In genomic region chr20:14751191-14751590, GRCh38 we compare ENCODE assay signal across 40 cellular contexts.
"Had no signal": no experiment of that assay in that cellular context is flagged by ENCODE, and none has a peak within 500 bp of the region (broad histone marks: within the 10 kb centered on the region; RNA-seq: fewer than 3 reads in every experiment).

No MANE protein-coding gene starts in this region.

- DNase-seq: activated effector memory CD4-positive, alpha-beta T cell treated with anti-CD3 and anti-CD28 coated beads, Interleukin-2, amount 50 U/mL, for 16 hours; activated effector memory CD4-positive, alpha-beta T cell treated with Interleukin-2 at 50 U/mL for 16 hours; activated gamma-delta T cell; activated gamma-delta T cell treated with Interleukin-2 at 50 U/mL for 16 hours; activated naive CD4-positive, alpha-beta T cell; activated naive CD4-positive, alpha-beta T cell treated with anti-CD3 and anti-CD28 coated beads for 36 hours; activated naive CD4-positive, alpha-beta T cell treated with anti-CD3 and anti-CD28 coated beads, Interleukin-2, amount 10 ng/mL, durations not matched to agents 7 days and 5 days; activated naive CD4-positive, alpha-beta T cell treated with anti-CD3 and anti-CD28 coated beads, Interleukin-2, amount 50 U/mL, for 16 hours; activated naive CD4-positive, alpha-beta T cell treated with Interleukin-2 at 50 U/mL for 16 hours; activated naive CD8-positive, alpha-beta T cell treated with anti-CD3 and anti-CD28 coated beads for 36 hours; activated naive CD8-positive, alpha-beta T cell treated with anti-CD3 and anti-CD28 coated beads, Interleukin-2, amount 10 ng/mL, durations not matched to agents 7 days and 5 days; activated naive CD8-positive, alpha-beta T cell treated with anti-CD3 and anti-CD28 coated beads, Interleukin-2, amount 50 U/mL, for 24 hours; activated T-cell treated with anti-CD3 and anti-CD28 coated beads, Interleukin-2, amount 50 U/mL, for 1 hour; activated T-cell treated with anti-CD3 and anti-CD28 coated beads, Interleukin-2, amount 50 U/mL, for 24 hours; activated T-cell treated with anti-CD3 and anti-CD28 coated beads, Interleukin-2, amount 50 U/mL, for 4 hours; activated T-cell treated with anti-CD3 and anti-CD28 coated beads, Interleukin-2, amount 50 U/mL, for 48 hours; activated T-cell treated with anti-CD3 and anti-CD28 coated beads, Interleukin-2, amount 50 U/mL, for 72 hours; adrenal gland; amniotic stem cell; amygdala; anterior cingulate cortex; aorta; body of pancreas; brain microvascular endothelial cell; caudate nucleus; central memory CD4-positive, alpha-beta T cell; cerebellar nuclear complex had no signal

- H3K36me3 Mint-ChIP-seq: activated naive CD4-positive, alpha-beta T cell treated with anti-CD3 and anti-CD28 coated beads, Interleukin-2, amount 10 ng/mL, durations not matched to agents 7 days and 5 days; activated naive CD4-positive, alpha-beta T cell treated with anti-CD3 and anti-CD28 coated beads, Interleukin-2, amount 50 U/mL, for 24 hours; activated naive CD4-positive, alpha-beta T cell treated with anti-CD3 and anti-CD28 coated beads, Interleukin-2, amount 50 U/mL, for 72 hours; activated naive CD8-positive, alpha-beta T cell; activated naive CD8-positive, alpha-beta T cell treated with anti-CD3 and anti-CD28 coated beads for 36 hours; activated naive CD8-positive, alpha-beta T cell treated with anti-CD3 and anti-CD28 coated beads, Interleukin-2, amount 10 ng/mL, durations not matched to agents 7 days and 5 days; brain had no signal

- H3K36me3 ChIP-seq: adrenal gland, ascending aorta, brain microvascular endothelial cell, breast epithelium, cardiac muscle cell had no signal

- H3K27me3 Mint-ChIP-seq: activated naive CD4-positive, alpha-beta T cell treated with anti-CD3 and anti-CD28 coated beads, Interleukin-2, amount 10 ng/mL, durations not matched to agents 7 days and 5 days; activated naive CD4-positive, alpha-beta T cell treated with anti-CD3 and anti-CD28 coated beads, Interleukin-2, amount 50 U/mL, for 24 hours; activated naive CD8-positive, alpha-beta T cell; activated naive CD8-positive, alpha-beta T cell treated with anti-CD3 and anti-CD28 coated beads for 36 hours; activated naive CD8-positive, alpha-beta T cell treated with anti-CD3 and anti-CD28 coated beads, Interleukin-2, amount 50 U/mL, for 24 hours; activated T-cell treated with anti-CD3 and anti-CD28 coated beads, Interleukin-2, amount 50 U/mL, for 24 hours; activated T-helper 17 cell treated with anti-CD3 and anti-CD28 coated beads, Interleukin-2, amount 50 U/mL, for 72 hours; brain; central memory CD8-positive, alpha-beta T cell had no signal

- H3K27ac ChIP-seq: adrenal gland, ascending aorta, body of pancreas, brain microvascular endothelial cell, breast epithelium, cardiac muscle cell had no signal

- H3K9me3 ChIP-seq: adrenal gland, ascending aorta, body of pancreas, breast epithelium had no signal

- H3K4me1 ChIP-seq: adrenal gland, ascending aorta, body of pancreas, breast epithelium had no signal

- FAIRE-seq: astrocyte, bronchial epithelial cell had no signal

- H3K9me3 Mint-ChIP-seq: activated naive CD8-positive, alpha-beta T cell treated with anti-CD3 and anti-CD28 coated beads for 36 hours had no signal

- H3K4me1 Mint-ChIP-seq: activated naive CD4-positive, alpha-beta T cell treated with anti-CD3 and anti-CD28 coated beads, Interleukin-2, amount 10 ng/mL, durations not matched to agents 7 days and 5 days; activated naive CD4-positive, alpha-beta T cell treated with anti-CD3 and anti-CD28 coated beads, Interleukin-2, amount 50 U/mL, for 24 hours; activated naive CD8-positive, alpha-beta T cell treated with anti-CD3 and anti-CD28 coated beads for 36 hours; activated naive CD8-positive, alpha-beta T cell treated with anti-CD3 and anti-CD28 coated beads, Interleukin-2, amount 10 ng/mL, durations not matched to agents 7 days and 5 days; activated naive CD8-positive, alpha-beta T cell treated with anti-CD3 and anti-CD28 coated beads, Interleukin-2, amount 50 U/mL, for 24 hours; activated T-helper 17 cell treated with anti-CD3 and anti-CD28 coated beads, Interleukin-2, amount 50 U/mL, for 72 hours; central memory CD8-positive, alpha-beta T cell had no signal

- H3K4me3 Mint-ChIP-seq: activated naive CD4-positive, alpha-beta T cell treated with anti-CD3 and anti-CD28 coated beads for 36 hours; activated naive CD4-positive, alpha-beta T cell treated with anti-CD3 and anti-CD28 coated beads, Interleukin-2, amount 10 ng/mL, durations not matched to agents 7 days and 5 days; activated naive CD4-positive, alpha-beta T cell treated with anti-CD3 and anti-CD28 coated beads, Interleukin-2, amount 50 U/mL, for 24 hours; activated naive CD8-positive, alpha-beta T cell; activated naive CD8-positive, alpha-beta T cell treated with anti-CD3 and anti-CD28 coated beads for 36 hours; activated naive CD8-positive, alpha-beta T cell treated with anti-CD3 and anti-CD28 coated beads, Interleukin-2, amount 10 ng/mL, durations not matched to agents 7 days and 5 days; activated naive CD8-positive, alpha-beta T cell treated with anti-CD3 and anti-CD28 coated beads, Interleukin-2, amount 50 U/mL, for 24 hours; activated T-cell treated with anti-CD3 and anti-CD28 coated beads, Interleukin-2, amount 50 U/mL, for 24 hours; activated T-cell treated with anti-CD3 and anti-CD28 coated beads, Interleukin-2, amount 50 U/mL, for 4 hours; activated T-cell treated with anti-CD3 and anti-CD28 coated beads, Interleukin-2, amount 50 U/mL, for 72 hours; activated T-helper 1 cell treated with anti-CD3 and anti-CD28 coated beads, Interleukin-12 subunit alpha, Interleukin-12 subunit beta, Interleukin-2, Interleukin-4 antibody, amounts not matched to agents 30 ng/mL and 10 ng/mL and 1 ng/mL, durations not matched to agents 14 hours and 24 hours and 36 hours; activated T-helper 17 cell treated with anti-CD3 and anti-CD28 coated beads, Interleukin-2, amount 50 U/mL, for 72 hours; brain; central memory CD8-positive, alpha-beta T cell had no signal

- H3K27me3 ChIP-seq: adrenal gland, ascending aorta, body of pancreas, brain microvascular endothelial cell, breast epithelium, cardiac muscle cell had no signal

- H3K4me3 ChIP-seq: adrenal gland, ascending aorta, body of pancreas, breast epithelium, cardiac muscle cell had no signal

- H3K27ac Mint-ChIP-seq: activated naive CD4-positive, alpha-beta T cell treated with anti-CD3 and anti-CD28 coated beads for 36 hours; activated naive CD4-positive, alpha-beta T cell treated with anti-CD3 and anti-CD28 coated beads, Interleukin-2, amount 10 ng/mL, durations not matched to agents 7 days and 5 days; activated naive CD4-positive, alpha-beta T cell treated with anti-CD3 and anti-CD28 coated beads, Interleukin-2, amount 50 U/mL, for 24 hours; activated naive CD4-positive, alpha-beta T cell treated with anti-CD3 and anti-CD28 coated beads, Interleukin-2, amount 50 U/mL, for 72 hours; activated naive CD8-positive, alpha-beta T cell; activated naive CD8-positive, alpha-beta T cell treated with anti-CD3 and anti-CD28 coated beads for 36 hours; activated naive CD8-positive, alpha-beta T cell treated with anti-CD3 and anti-CD28 coated beads, Interleukin-2, amount 10 ng/mL, durations not matched to agents 7 days and 5 days; activated naive CD8-positive, alpha-beta T cell treated with anti-CD3 and anti-CD28 coated beads, Interleukin-2, amount 50 U/mL, for 24 hours; activated T-cell treated with anti-CD3 and anti-CD28 coated beads, Interleukin-2, amount 50 U/mL, for 24 hours; activated T-cell treated with anti-CD3 and anti-CD28 coated beads, Interleukin-2, amount 50 U/mL, for 72 hours; activated T-helper 1 cell treated with anti-CD3 and anti-CD28 coated beads, Interleukin-12 subunit alpha, Interleukin-12 subunit beta, Interleukin-2, Interleukin-4 antibody, amounts not matched to agents 30 ng/mL and 10 ng/mL and 1 ng/mL, durations not matched to agents 14 hours and 24 hours and 36 hours; activated T-helper 17 cell treated with anti-CD3 and anti-CD28 coated beads, Interleukin-2, amount 50 U/mL, for 72 hours; activated T-helper 2 cell treated with anti-CD3 and anti-CD28 coated beads, Interferon-gamma antibody, Interleukin-2, Interleukin-4, amounts not matched to agents 10 μg/mL and 5 μg/mL and 100 μg/mL, durations not matched to agents 14 hours and 24 hours and 36 hours; brain had no signal

- ATAC-seq: activated naive CD4-positive, alpha-beta T cell treated with anti-CD3 and anti-CD28 coated beads, Interleukin-2, amount 50 U/mL, for 72 hours; activated naive CD8-positive, alpha-beta T cell treated with anti-CD3 and anti-CD28 coated beads, Interleukin-2, amount 50 U/mL, for 24 hours; activated T-cell treated with anti-CD3 and anti-CD28 coated beads, Interleukin-2, amount 50 U/mL, for 4 hours; activated T-cell treated with anti-CD3 and anti-CD28 coated beads, Interleukin-2, amount 50 U/mL, for 72 hours; activated T-helper 17 cell treated with anti-CD3 and anti-CD28 coated beads, Interleukin-2, amount 50 U/mL, for 72 hours; body of pancreas had no signal
